Comparison of ENCODE assay signal across 8 cellular contexts in genomic region chr1:159924791-159925712, GRCh38. TPM values are rescaled to one million over a fixed set of nuclear protein-coding genes. Genes with fewer than 3 reads are reported as not detected.
A peak's percentile ranks its signal among the peaks of the same experiment; 100 is the strongest.
DNase-seq lines count a peak whose midpoint lies in the region; ATAC-seq and TF ChIP-seq lines count a peak whose summit lies in the region.

Gene TAGLN2 (minus strand): TSS chr1:159925507. CDS start chr1:159920509, 4,998 bp downstream.

- H3K9me3 Mint-ChIP-seq in progenitor cell of endocrine pancreas (ENCODE audit: low read depth), result no peaks in the 10 kb centered on the region

- H3K4me3 Mint-ChIP-seq in progenitor cell of endocrine pancreas (ENCODE audit: low read depth), result peak within 1 kb of the TSS; percentile 94

- H3K27ac ChIP-seq in KOPT-K1 (ENCODE audit: low read depth, low read length, poor library complexity, severe bottlenecking) (peak within 1 kb of the TSS; percentile 92), upper lobe of right lung (peak within 1 kb of the TSS; percentile 100)

- ATAC-seq in GM21825 (IDR thresholded peaks at IDR 0.05; ENCODE audit: unreplicated experiment) (peak; percentile 51), upper lobe of right lung (peak; percentile 78)

- no peaks in the 10 kb centered on the region for H3K27me3 Mint-ChIP-seq in progenitor cell of endocrine pancreas

- H3K4me1 Mint-ChIP-seq in progenitor cell of endocrine pancreas (ENCODE audit: low read depth), result peaks cover 38% of the 10 kb centered on the region

- DNase-seq in ELF-1 (ENCODE audit: low read depth, low spot score) (peak; percentile 95), T follicular helper cell (ENCODE audit: low read depth) (peak; percentile 82), adipocyte (ENCODE audit: low read depth) (peak; percentile 94), cardiac septum (ENCODE audit: low spot score) (peak; percentile 96), progenitor cell of endocrine pancreas (ENCODE audit: low spot score, unreplicated experiment) (peak; percentile 60), upper lobe of right lung (peak; percentile 96)

- H3K4me3 ChIP-seq in adipocyte (ENCODE audit: low read length) (peak within 1 kb of the TSS; percentile 95), upper lobe of right lung (peak within 1 kb of the TSS; percentile 99)

- intact Hi-C loops in cardiac septum (cut with DNase I) (loop anchor here (1.0 to 5.0 kb wide), 3 partner anchors 35 to 1773 kb away; partner anchors contain the start of gene IFI16), upper lobe of right lung (cut with DNase I) (no loop called here)

- H3K9me3 ChIP-seq in KOPT-K1 (ENCODE audit: insufficient read depth, low read length, poor library complexity, severe bottlenecking) (no peaks in the 10 kb centered on the region), adipocyte (ENCODE audit: control insufficient read depth, low read length) (no peaks in the 10 kb centered on the region), upper lobe of right lung (no peaks in the 10 kb centered on the region)

- H3K36me3 ChIP-seq in KOPT-K1 (ENCODE audit: insufficient read depth, low read length) (peaks cover 17% of the 10 kb centered on the region), adipocyte (ENCODE audit: control insufficient read depth, insufficient read depth, low read length, severe bottlenecking) (peaks cover 2% of the 10 kb centered on the region), upper lobe of right lung (peaks cover 9% of the 10 kb centered on the region)

- peak within 1 kb of the TSS; percentile 93 for H3K9ac ChIP-seq in adipocyte (ENCODE audit: low read length)

- H3K27me3 ChIP-seq in adipocyte (replicated peaks; ENCODE audit: control insufficient read depth, insufficient read depth, low read length) (no peaks in the 10 kb centered on the region), upper lobe of right lung (no peaks in the 10 kb centered on the region)

- H3K36me3 Mint-ChIP-seq in progenitor cell of endocrine pancreas (ENCODE audit: insufficient read depth), result peaks cover 14% of the 10 kb centered on the region

- TF ChIP-seq CTCF in progenitor cell of endocrine pancreas (IDR thresholded peaks at IDR 0.05; ENCODE audit: unreplicated experiment) (no peak), upper lobe of right lung (IDR thresholded peaks at IDR 0.05) (no peak)

- peak within 1 kb of the TSS; percentile 97 for H3K27ac Mint-ChIP-seq in progenitor cell of endocrine pancreas

- peaks cover 32% of the 10 kb centered on the region for H3K4me1 ChIP-seq in adipocyte (ENCODE audit: control insufficient read depth, insufficient read depth, low read length)
- H3K4me1 ChIP-seq in upper lobe of right lung, result peaks cover 38% of the 10 kb centered on the region

RNA-seq across cellular contexts. Expression of gene TAGLN2, which starts in this region (rescaled TPM):
- 103 TPM for total RNA-seq in cardiac septum
- total RNA-seq in progenitor cell of endocrine pancreas, result 153 and 159 TPM in 2 replicates
- total RNA-seq in upper lobe of right lung, result 435 TPM

Comparison
In these comparisons a context has a peak if more than half of its experiments do, and no peak if none do; other contexts are left out.
1. Peak in every context shown above with its lines: DNase-seq, ATAC-seq, H3K4me3 ChIP-seq and H3K27ac ChIP-seq.